Comparison of ENCODE assay signal across 12 cellular contexts in the genomic region with DNA sequence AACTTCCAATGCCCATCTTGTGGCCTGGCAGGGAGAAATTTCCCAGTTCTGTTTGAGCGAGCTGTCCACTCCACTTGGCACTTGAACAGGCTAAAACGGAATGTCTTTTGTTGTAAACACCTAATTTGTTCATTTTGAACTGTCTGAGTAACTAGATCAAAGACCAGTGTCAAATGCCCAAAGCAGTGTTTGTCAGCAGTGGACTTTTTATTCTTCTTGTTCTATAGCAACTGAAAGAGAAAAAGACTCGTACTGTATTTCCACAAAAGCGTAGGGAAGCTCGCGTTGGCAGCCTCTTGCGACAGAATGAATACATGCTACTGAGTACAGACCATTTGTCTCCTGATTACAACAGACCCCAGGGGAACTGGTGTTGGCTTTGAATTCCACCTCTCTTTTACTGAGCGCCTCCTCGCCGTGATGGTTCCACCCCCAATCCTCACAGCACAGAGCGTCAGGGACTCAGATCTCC.
A peak's percentile ranks its signal among the peaks of the same experiment; 100 is the strongest.
DNase-seq lines count a peak whose midpoint lies in the region; ATAC-seq, FAIRE-seq and TF ChIP-seq lines count a peak whose summit lies in the region.
"Had no signal": no experiment of that assay in that cellular context is flagged by ENCODE, and none has a peak within 500 bp of the region (broad histone marks: within the 10 kb centered on the region; RNA-seq: fewer than 3 reads in every experiment).

No MANE protein-coding gene starts in this region.

- H3K27me3 Mint-ChIP-seq in glutamatergic neuron (ENCODE audit: unreplicated experiment): no peaks in the 10 kb centered on the region

- H3K4me1 Mint-ChIP-seq in glutamatergic neuron (ENCODE audit: low read depth, unreplicated experiment): peaks cover 31% of the 10 kb centered on the region

- H3K9me3 Mint-ChIP-seq in glutamatergic neuron (ENCODE audit: unreplicated experiment): peaks cover 4% of the 10 kb centered on the region

- no peak for ATAC-seq in GM19395 (IDR thresholded peaks at IDR 0.05; ENCODE audit: unreplicated experiment)
- no peak for ATAC-seq in GM18502 (IDR thresholded peaks at IDR 0.05; ENCODE audit: poor library complexity, unreplicated experiment)
- ATAC-seq in GM19351 (IDR thresholded peaks at IDR 0.05; ENCODE audit: unreplicated experiment): no peak
- ATAC-seq: stimulated activated naive CD8-positive, alpha-beta T cell treated with anti-CD3 and anti-CD28 coated beads, Interleukin-15, Interleukin-2, amounts not matched to agents 100 U/mL and 50 U/mL, for 24 hours had no signal

- H3K27ac Mint-ChIP-seq in glutamatergic neuron (ENCODE audit: unreplicated experiment): peak overlapping the region; percentile 85

- TF ChIP-seq CTCF in glutamatergic neuron (IDR thresholded peaks at IDR 0.05; ENCODE audit: partially characterized antibody, unreplicated experiment): no peak

- FAIRE-seq in HTR-8/SVneo (lab: Jason Lieb, UNC): no peak

- H3K4me3 Mint-ChIP-seq in glutamatergic neuron (ENCODE audit: unreplicated experiment): peak overlapping the region; percentile 27

- peak; percentile 62 for DNase-seq in DMS 273 treated with DMSO at 0.1 percent for 48 hours (lab: John Stamatoyannopoulos, UW)
- peak; percentile 65 for DNase-seq in NOMO-1 treated with dmso at 0.1 percent for 144 hours (lab: John Stamatoyannopoulos, UW; ENCODE audit: unreplicated experiment)
- peak; percentile 65 for DNase-seq in glutamatergic neuron
- peak in 30 of 56 donors; percentile 5 to 64 (median 18) for DNase-seq in nucleus accumbens (lab: John Stamatoyannopoulos, UW)
- DNase-seq in HTR-8/SVneo (ENCODE audit: insufficient read length, low spot score): no peak
- DNase-seq: cortex of kidney; NCI-H226; stimulated activated naive CD8-positive, alpha-beta T cell treated with anti-CD3 and anti-CD28 coated beads, Interleukin-15, Interleukin-2, amounts not matched to agents 100 U/mL and 50 U/mL, for 24 hours; T-helper 1 cell had no signal

- H3K36me3 Mint-ChIP-seq in glutamatergic neuron (ENCODE audit: unreplicated experiment): no peaks in the 10 kb centered on the region
